8 cellular contexts compared by ENCODE assay signal in the genomic region with DNA sequence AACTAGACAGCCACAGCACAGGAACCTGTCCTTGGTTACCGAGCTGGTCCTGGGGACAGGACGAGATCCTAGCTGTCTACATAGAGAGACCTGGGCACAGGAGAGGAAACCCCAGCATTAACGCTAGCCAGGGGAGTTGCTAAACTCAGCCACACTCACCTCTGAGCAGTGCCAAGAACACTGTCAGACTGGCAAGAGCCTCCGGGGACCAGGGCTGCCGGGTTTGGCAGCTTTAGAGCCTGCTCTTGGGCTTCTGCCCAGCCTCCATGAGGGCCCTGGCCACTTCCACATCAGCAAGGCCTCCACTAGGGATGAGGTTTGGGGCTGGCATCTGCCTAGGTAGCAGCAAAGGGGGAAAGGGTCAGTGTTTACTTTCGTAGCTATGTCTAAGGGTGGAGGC. TPM values are rescaled to one million over a fixed set of nuclear protein-coding genes. Genes with fewer than 3 reads are reported as not detected.
A peak's percentile ranks its signal among the peaks of the same experiment; 100 is the strongest.
DNase-seq lines count a peak whose midpoint lies in the region; ATAC-seq, FAIRE-seq and TF ChIP-seq lines count a peak whose summit lies in the region.

No MANE protein-coding gene starts in this region.

- TF ChIP-seq CTCF in body of pancreas (IDR thresholded peaks at IDR 0.05) (no peak), lower lobe of right lung (IDR thresholded peaks at IDR 0.05) (no peak), tibial nerve (IDR thresholded peaks at IDR 0.05) (no peak)

- H3K27me3 ChIP-seq in body of pancreas (no peaks in the 10 kb centered on the region), lower lobe of right lung (ENCODE audit: low read depth) (no peaks in the 10 kb centered on the region), tibial nerve (no peaks in the 10 kb centered on the region)

- H3K4me3 Mint-ChIP-seq in activated naive CD4-positive, alpha-beta T cell treated with anti-CD3 and anti-CD28 coated beads, Interleukin-2, amount 10 ng/mL, durations not matched to agents 7 days and 5 days: peak overlapping the region; percentile 91

- intact Hi-C loops in body of pancreas (cut with DNase I) (no loop called here), lower lobe of right lung (cut with DNase I) (no loop called here)

- ATAC-seq in body of pancreas: peak; percentile 43
- ATAC-seq in lower lobe of right lung: peak; percentile 27 to 41
- no peak for ATAC-seq in GM18873 (IDR thresholded peaks at IDR 0.05; ENCODE audit: low FRiP score, unreplicated experiment)
- no peak for ATAC-seq in HG03159 (IDR thresholded peaks at IDR 0.05; ENCODE audit: unreplicated experiment)

- TF ChIP-seq POLR2A in body of pancreas (IDR thresholded peaks at IDR 0.05): peak in 2 of 3 donors; percentile 50 to 65
- TF ChIP-seq POLR2A in tibial nerve (IDR thresholded peaks at IDR 0.05): no peak
- TF ChIP-seq POLR2A in H54 (IDR thresholded peaks at IDR 0.05; ENCODE audit: low read depth, low read length): no peak

- H3K27me3 Mint-ChIP-seq in activated naive CD4-positive, alpha-beta T cell treated with anti-CD3 and anti-CD28 coated beads, Interleukin-2, amount 10 ng/mL, durations not matched to agents 7 days and 5 days: no peaks in the 10 kb centered on the region

- H3K9me3 ChIP-seq in body of pancreas (no peaks in the 10 kb centered on the region), lower lobe of right lung (no peaks in the 10 kb centered on the region), tibial nerve (no peaks in the 10 kb centered on the region)

- no peak for FAIRE-seq in H54 (lab: Jason Lieb, UNC)

- peak in 1 of 2 donors; percentile 23 for TF ChIP-seq EP300 in tibial nerve (IDR thresholded peaks at IDR 0.05)

- peak overlapping the region; percentile 98 to 99 (median 98) for H3K27ac ChIP-seq in body of pancreas
- peak overlapping the region; percentile 97 for H3K27ac ChIP-seq in lower lobe of right lung
- peak overlapping the region; percentile 97 to 100 (median 100) for H3K27ac ChIP-seq in tibial nerve

- DNase-seq in activated naive CD4-positive, alpha-beta T cell treated with anti-CD3 and anti-CD28 coated beads, Interleukin-2, amount 10 ng/mL, durations not matched to agents 7 days and 5 days: no peak
- DNase-seq in activated naive CD4-positive, alpha-beta T cell (lab: John Stamatoyannopoulos, UW): no peak
- peak; percentile 86 to 94 (median 90) for DNase-seq in body of pancreas
- DNase-seq in lower lobe of right lung: peak; percentile 77
- DNase-seq in tibial nerve (ENCODE audit: low spot score in 2 of 2): no peak
- DNase-seq in H54 (ENCODE audit: insufficient read length, low spot score): no peak

- WGBS in body of pancreas, 2 donors: 0 to 9% methylated on average over 3 to 6 of the region's 6 CpGs
- 29 to 51% methylated on average over 6 of the region's 6 CpGs for WGBS in tibial nerve, 2 donors

- peaks cover 100% of the 10 kb centered on the region for H3K4me1 ChIP-seq in body of pancreas
- H3K4me1 ChIP-seq in lower lobe of right lung: peaks cover 91% of the 10 kb centered on the region
- peaks cover 11 to 93% (median 87%) of the 10 kb centered on the region in 4 donors for H3K4me1 ChIP-seq in tibial nerve

- H3K36me3 Mint-ChIP-seq in activated naive CD4-positive, alpha-beta T cell treated with anti-CD3 and anti-CD28 coated beads, Interleukin-2, amount 10 ng/mL, durations not matched to agents 7 days and 5 days: peaks cover 34% of the 10 kb centered on the region

- H3K4me3 ChIP-seq in body of pancreas (no peak overlapping the region), lower lobe of right lung (peak overlapping the region; percentile 54), tibial nerve (peak overlapping the region in 3 of 4 donors; percentile 50 to 59 (median 53))

- no peaks in the 10 kb centered on the region for H3K9me3 Mint-ChIP-seq in activated naive CD4-positive, alpha-beta T cell treated with anti-CD3 and anti-CD28 coated beads, Interleukin-2, amount 10 ng/mL, durations not matched to agents 7 days and 5 days

- peak overlapping the region; percentile 95 for H3K27ac Mint-ChIP-seq in activated naive CD4-positive, alpha-beta T cell treated with anti-CD3 and anti-CD28 coated beads, Interleukin-2, amount 10 ng/mL, durations not matched to agents 7 days and 5 days

- peaks cover 0 to 3% of the 10 kb centered on the region in 2 donors for H3K36me3 ChIP-seq in body of pancreas (replicated peaks in 1 of 2; ENCODE audit: insufficient read depth in 1 of 2, low read depth in 2 of 2)
- peaks cover 43% of the 10 kb centered on the region for H3K36me3 ChIP-seq in lower lobe of right lung
- H3K36me3 ChIP-seq in tibial nerve: peaks cover 0 to 20% (median 10%) of the 10 kb centered on the region in 3 donors

- CTCF ChIA-PET in activated naive CD4-positive, alpha-beta T cell treated with anti-CD3 and anti-CD28 coated beads, Interleukin-2, amount 10 ng/mL, durations not matched to agents 7 days and 5 days (lab: Charles Lee): interaction anchor here (1.0 to 15.2 kb wide), 2 partner anchors 12 to 27 kb away, joined by 3 to 195 read pairs; a partner anchor contains a TSS

- peaks cover 78% of the 10 kb centered on the region for H3K4me1 Mint-ChIP-seq in activated naive CD4-positive, alpha-beta T cell treated with anti-CD3 and anti-CD28 coated beads, Interleukin-2, amount 10 ng/mL, durations not matched to agents 7 days and 5 days

RNA-seq across cellular contexts. Expression of a gene that starts 6.7 kb away (rescaled TPM):
- total RNA-seq in body of pancreas (100 to 1,000 TPM; 125 to 148 TPM), lower lobe of right lung (300 TPM), tibial nerve (100 to 1,000 TPM; 183 to 282 (median 202) TPM)

RNA-seq across cellular contexts. Expression of a gene that starts 15.3 kb away (rescaled TPM):
- total RNA-seq in body of pancreas (10 to 100 TPM; 17.1 to 21.3 TPM), lower lobe of right lung (65.8 TPM), tibial nerve (10 to 100 TPM; 62.3 to 68.9 (median 63.6) TPM)

RNA-seq across cellular contexts. Expression of a gene that starts 15.7 kb away (rescaled TPM):
- 100 to 1,000 TPM in 1 of 2 donors, 10 to 100 TPM in 1; 61.5 to 114 TPM for total RNA-seq in body of pancreas
- 58.8 TPM for total RNA-seq in lower lobe of right lung
- total RNA-seq in tibial nerve: 100 to 1,000 TPM; 111 to 179 (median 143) TPM

RNA-seq across cellular contexts. Expression of a gene that starts 24.8 kb away (rescaled TPM):
- total RNA-seq in body of pancreas: 10 to 100 TPM in 1 of 2 donors, 1 to 10 TPM in 1; 3.1 to 90.3 TPM
- 4.6 TPM for total RNA-seq in lower lobe of right lung
- total RNA-seq in tibial nerve: 10 to 100 TPM in 2 of 4 donors, 1 to 10 TPM in 2; 4.6 to 37.8 (median 13.5) TPM

Comparison
In these comparisons a context has a peak if more than half of its experiments do, and no peak if none do; other contexts are left out.
1. DNase-seq: peak in body of pancreas (4 of 4) and lower lobe of right lung (single experiment); none in activated naive CD4-positive, alpha-beta T cell treated with anti-CD3 and anti-CD28 coated beads, Interleukin-2, amount 10 ng/mL, durations not matched to agents 7 days and 5 days (single experiment), activated naive CD4-positive, alpha-beta T cell (0 of 4), tibial nerve (0 of 2) and H54 (single experiment).
2. ATAC-seq: peak in body of pancreas (single experiment) and lower lobe of right lung (2 of 2); none in GM18873 (single experiment) and HG03159 (single experiment).
3. H3K4me3 ChIP-seq: peak in lower lobe of right lung (single experiment) and tibial nerve (3 of 4); none in body of pancreas (0 of 2).
4. POLR2A ChIP-seq: peak in body of pancreas (2 of 3); none in tibial nerve (0 of 2) and H54 (single experiment).
5. Peak in every context shown above with its lines, with median percentiles within 50 percentile points of each other: H3K27ac ChIP-seq.